ENCODE assay signal across 17 cellular contexts in the genomic region with DNA sequence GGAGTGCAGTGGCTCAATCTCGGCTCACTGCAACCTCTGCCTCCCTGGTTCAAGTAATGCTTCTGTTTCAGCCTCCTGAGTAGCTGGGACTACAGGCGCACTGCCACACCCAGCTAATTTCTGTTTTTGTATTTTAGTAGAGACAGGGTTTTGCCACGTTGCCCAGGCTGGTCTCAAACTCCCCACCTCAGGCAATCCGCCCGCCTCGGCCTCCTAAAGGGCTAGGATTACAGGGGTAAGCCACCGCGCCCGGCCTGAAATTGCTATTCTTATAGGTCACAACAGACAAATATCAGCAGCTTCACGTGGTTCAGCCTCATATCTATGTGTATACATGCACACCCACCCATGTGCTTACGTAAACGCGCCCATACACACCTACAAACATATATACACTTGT. TPM values are rescaled to one million over a fixed set of nuclear protein-coding genes. Genes with fewer than 3 reads are reported as not detected.
DNase-seq lines count a peak whose midpoint lies in the region; ATAC-seq and TF ChIP-seq lines count a peak whose summit lies in the region.
"Had no signal": no experiment of that assay in that cellular context is flagged by ENCODE, and none has a peak within 500 bp of the region (broad histone marks: within the 10 kb centered on the region; RNA-seq: fewer than 3 reads in every experiment).

No MANE protein-coding gene starts in this region.

- peaks cover 55% of the 10 kb centered on the region for H3K36me3 Mint-ChIP-seq in activated CD4-positive, alpha-beta memory T cell treated with anti-CD3 and anti-CD28 coated beads for 36 hours
- H3K36me3 Mint-ChIP-seq in activated CD4-positive, alpha-beta memory T cell treated with anti-CD3 and anti-CD28 coated beads, Interleukin-2, amount 10 ng/mL, durations not matched to agents 7 days and 5 days (ENCODE audit: low read depth) = peaks cover 47% of the 10 kb centered on the region
- peaks cover 20% of the 10 kb centered on the region for H3K36me3 Mint-ChIP-seq in natural killer cell treated with Interleukin-12 subunit alpha and Interleukin-12 subunit beta and Interleukin-15 and Interleukin-18, amount 100 ng/mL, for 72 hours
- H3K36me3 Mint-ChIP-seq in natural killer cell = no peaks in the 10 kb centered on the region
- H3K36me3 Mint-ChIP-seq in activated T-helper 17 cell treated with anti-CD3 and anti-CD28 coated beads, Interleukin-2, amount 50 U/mL, for 72 hours (ENCODE audit: low read depth) = peaks cover 92% of the 10 kb centered on the region
- H3K36me3 Mint-ChIP-seq: IgD-negative memory B cell had no signal

- H3K4me3 Mint-ChIP-seq in activated CD4-positive, alpha-beta memory T cell treated with anti-CD3 and anti-CD28 coated beads for 36 hours = no peak overlapping the region
- no peak overlapping the region for H3K4me3 Mint-ChIP-seq in activated CD4-positive, alpha-beta memory T cell treated with anti-CD3 and anti-CD28 coated beads, Interleukin-2, amount 10 ng/mL, durations not matched to agents 7 days and 5 days
- H3K4me3 Mint-ChIP-seq in natural killer cell treated with Interleukin-12 subunit alpha and Interleukin-12 subunit beta and Interleukin-15 and Interleukin-18, amount 100 ng/mL, for 72 hours = peak overlapping the region; percentile 51
- no peak overlapping the region for H3K4me3 Mint-ChIP-seq in natural killer cell
- H3K4me3 Mint-ChIP-seq in activated T-helper 17 cell treated with anti-CD3 and anti-CD28 coated beads, Interleukin-2, amount 50 U/mL, for 72 hours = peak overlapping the region; percentile 23
- H3K4me3 Mint-ChIP-seq: CD8-positive, alpha-beta T cell had no signal

- no peak for ATAC-seq in natural killer cell treated with Interleukin-12 subunit alpha and Interleukin-12 subunit beta and Interleukin-15 and Interleukin-18, amount 100 ng/mL, for 72 hours
- ATAC-seq in natural killer cell = no peak
- no peak for ATAC-seq in activated T-helper 17 cell treated with anti-CD3 and anti-CD28 coated beads, Interleukin-2, amount 50 U/mL, for 72 hours (replicated peaks)
- ATAC-seq in GM18907 (IDR thresholded peaks at IDR 0.05; ENCODE audit: unreplicated experiment) = no peak
- ATAC-seq in GM21786 (IDR thresholded peaks at IDR 0.05; ENCODE audit: unreplicated experiment) = no peak
- ATAC-seq: CD8-positive, alpha-beta T cell had no signal

- H3K27me3 Mint-ChIP-seq in activated CD4-positive, alpha-beta memory T cell treated with anti-CD3 and anti-CD28 coated beads for 36 hours = no peaks in the 10 kb centered on the region
- no peaks in the 10 kb centered on the region for H3K27me3 Mint-ChIP-seq in activated CD4-positive, alpha-beta memory T cell treated with anti-CD3 and anti-CD28 coated beads, Interleukin-2, amount 10 ng/mL, durations not matched to agents 7 days and 5 days
- no peaks in the 10 kb centered on the region for H3K27me3 Mint-ChIP-seq in natural killer cell treated with Interleukin-12 subunit alpha and Interleukin-12 subunit beta and Interleukin-15 and Interleukin-18, amount 100 ng/mL, for 72 hours
- H3K27me3 Mint-ChIP-seq in natural killer cell (ENCODE audit: low read depth in 2 of 2) = no peaks in the 10 kb centered on the region
- H3K27me3 Mint-ChIP-seq in activated T-helper 17 cell treated with anti-CD3 and anti-CD28 coated beads, Interleukin-2, amount 50 U/mL, for 72 hours = no peaks in the 10 kb centered on the region
- H3K27me3 Mint-ChIP-seq: IgD-negative memory B cell had no signal

- peak overlapping the region; percentile 57 for H3K27ac Mint-ChIP-seq in activated CD4-positive, alpha-beta memory T cell treated with anti-CD3 and anti-CD28 coated beads for 36 hours
- H3K27ac Mint-ChIP-seq in activated CD4-positive, alpha-beta memory T cell treated with anti-CD3 and anti-CD28 coated beads, Interleukin-2, amount 10 ng/mL, durations not matched to agents 7 days and 5 days = no peak overlapping the region
- H3K27ac Mint-ChIP-seq in natural killer cell treated with Interleukin-12 subunit alpha and Interleukin-12 subunit beta and Interleukin-15 and Interleukin-18, amount 100 ng/mL, for 72 hours = peak overlapping the region; percentile 87 to 100
- no peak overlapping the region for H3K27ac Mint-ChIP-seq in natural killer cell
- no peak overlapping the region for H3K27ac Mint-ChIP-seq in activated T-helper 17 cell treated with anti-CD3 and anti-CD28 coated beads, Interleukin-2, amount 50 U/mL, for 72 hours
- H3K27ac Mint-ChIP-seq: CD8-positive, alpha-beta T cell had no signal

- DNase-seq in activated CD4-positive, alpha-beta memory T cell treated with anti-CD3 and anti-CD28 coated beads for 36 hours = no peak
- no peak for DNase-seq in activated CD4-positive, alpha-beta memory T cell treated with anti-CD3 and anti-CD28 coated beads, Interleukin-2, amount 10 ng/mL, durations not matched to agents 7 days and 5 days
- no peak for DNase-seq in natural killer cell treated with Interleukin-12 subunit alpha and Interleukin-12 subunit beta and Interleukin-15 and Interleukin-18, amount 100 ng/mL, for 72 hours (ENCODE audit: low spot score)
- no peak for DNase-seq in natural killer cell
- DNase-seq: CD8-positive, alpha-beta T cell; DMS79 treated with DMSO at 0.1 percent for 48 hours; GM23248; NCI-H1417 treated with DMSO at 0.1 percent for 48 hours; NCI-H2029; NCI-H2171 treated with DMSO at 0.1 percent for 48 hours; NCI-H510A; NCI-H82 had no signal

- CTCF ChIA-PET in activated CD4-positive, alpha-beta memory T cell treated with anti-CD3 and anti-CD28 coated beads for 36 hours (lab: Charles Lee) = interaction anchor here (1.1 to 5.9 kb wide), 3 partner anchors 10 to 31 kb away, joined by 3 to 65 read pairs (median 4); no protein-coding TSS in a partner anchor
- CTCF ChIA-PET in activated CD4-positive, alpha-beta memory T cell treated with anti-CD3 and anti-CD28 coated beads, Interleukin-2, amount 10 ng/mL, durations not matched to agents 7 days and 5 days (lab: Charles Lee) = no interaction called here

- POLR2A ChIA-PET in activated CD4-positive, alpha-beta memory T cell treated with anti-CD3 and anti-CD28 coated beads for 36 hours (lab: Charles Lee) = interaction anchor here (1.1 to 2.6 kb wide), 2 partner anchors 21 to 24 kb away, joined by 3 to 7 read pairs; a partner anchor contains a TSS
- POLR2A ChIA-PET in activated CD4-positive, alpha-beta memory T cell treated with anti-CD3 and anti-CD28 coated beads, Interleukin-2, amount 10 ng/mL, durations not matched to agents 7 days and 5 days (lab: Charles Lee) = interaction anchor here (1.2 to 1.3 kb wide), 2 partner anchors 11 to 16 kb away, joined by 3 read pairs; no protein-coding TSS in a partner anchor

- peaks cover 86% of the 10 kb centered on the region for H3K4me1 Mint-ChIP-seq in activated CD4-positive, alpha-beta memory T cell treated with anti-CD3 and anti-CD28 coated beads for 36 hours (ENCODE audit: low read depth)
- peaks cover 72% of the 10 kb centered on the region for H3K4me1 Mint-ChIP-seq in activated CD4-positive, alpha-beta memory T cell treated with anti-CD3 and anti-CD28 coated beads, Interleukin-2, amount 10 ng/mL, durations not matched to agents 7 days and 5 days
- H3K4me1 Mint-ChIP-seq in natural killer cell treated with Interleukin-12 subunit alpha and Interleukin-12 subunit beta and Interleukin-15 and Interleukin-18, amount 100 ng/mL, for 72 hours (ENCODE audit: low read depth in 2 of 2) = peaks cover 73 to 82% of the 10 kb centered on the region in 2 donors
- H3K4me1 Mint-ChIP-seq in natural killer cell = peaks cover 17 to 23% of the 10 kb centered on the region in 2 donors
- H3K4me1 Mint-ChIP-seq in activated T-helper 17 cell treated with anti-CD3 and anti-CD28 coated beads, Interleukin-2, amount 50 U/mL, for 72 hours = peaks cover 50% of the 10 kb centered on the region

- intact Hi-C loops in activated CD4-positive, alpha-beta memory T cell treated with anti-CD3 and anti-CD28 coated beads for 36 hours (cut with micrococcal nuclease) = no loop called here
- intact Hi-C loops in natural killer cell (cut with micrococcal nuclease) = no loop called here

- no peaks in the 10 kb centered on the region for H3K9me3 Mint-ChIP-seq in activated CD4-positive, alpha-beta memory T cell treated with anti-CD3 and anti-CD28 coated beads for 36 hours
- H3K9me3 Mint-ChIP-seq in activated CD4-positive, alpha-beta memory T cell treated with anti-CD3 and anti-CD28 coated beads, Interleukin-2, amount 10 ng/mL, durations not matched to agents 7 days and 5 days = no peaks in the 10 kb centered on the region
- no peaks in the 10 kb centered on the region for H3K9me3 Mint-ChIP-seq in natural killer cell treated with Interleukin-12 subunit alpha and Interleukin-12 subunit beta and Interleukin-15 and Interleukin-18, amount 100 ng/mL, for 72 hours
- H3K9me3 Mint-ChIP-seq in natural killer cell = no peaks in the 10 kb centered on the region
- H3K9me3 Mint-ChIP-seq in activated T-helper 17 cell treated with anti-CD3 and anti-CD28 coated beads, Interleukin-2, amount 50 U/mL, for 72 hours = no peaks in the 10 kb centered on the region
- H3K9me3 Mint-ChIP-seq: CD8-positive, alpha-beta T cell; IgD-negative memory B cell had no signal

- no peak for TF ChIP-seq CTCF in natural killer cell (IDR thresholded peaks at IDR 0.05)

RNA-seq across cellular contexts. Expression of a gene that starts 23.6 kb away (rescaled TPM):
- total RNA-seq in activated CD4-positive, alpha-beta memory T cell treated with anti-CD3 and anti-CD28 coated beads for 36 hours = 100 to 1,000 TPM; 171 to 182 TPM
- 10 to 100 TPM; 63.0 to 66.1 TPM for total RNA-seq in activated CD4-positive, alpha-beta memory T cell treated with anti-CD3 and anti-CD28 coated beads, Interleukin-2, amount 10 ng/mL, durations not matched to agents 7 days and 5 days
- 100 to 1,000 TPM; 219 to 220 TPM for total RNA-seq in natural killer cell treated with Interleukin-12 subunit alpha and Interleukin-12 subunit beta and Interleukin-15 and Interleukin-18, amount 100 ng/mL, for 72 hours
- 10 to 100 TPM; 12.6 to 32.5 (median 21.4) TPM for total RNA-seq in natural killer cell
- 100 to 1,000 TPM; 123 to 211 TPM for total RNA-seq in activated T-helper 17 cell treated with anti-CD3 and anti-CD28 coated beads, Interleukin-2, amount 50 U/mL, for 72 hours
- total RNA-seq: GM23248, LHCN-M2 had no signal

RNA-seq across cellular contexts. Expression of a gene that starts 32.5 kb away (rescaled TPM):
- 1 to 10 TPM; 2.8 to 7.6 TPM for total RNA-seq in activated CD4-positive, alpha-beta memory T cell treated with anti-CD3 and anti-CD28 coated beads for 36 hours
- 1 to 10 TPM; 1.3 to 3.0 TPM for total RNA-seq in activated CD4-positive, alpha-beta memory T cell treated with anti-CD3 and anti-CD28 coated beads, Interleukin-2, amount 10 ng/mL, durations not matched to agents 7 days and 5 days
- 10 to 100 TPM in 1 of 2 donors, 1 to 10 TPM in 1; 5.3 to 21.2 TPM for total RNA-seq in natural killer cell treated with Interleukin-12 subunit alpha and Interleukin-12 subunit beta and Interleukin-15 and Interleukin-18, amount 100 ng/mL, for 72 hours
- 1 to 10 TPM; 1.4 to 4.8 (median 2.1) TPM for total RNA-seq in natural killer cell
- 10 to 100 TPM in 1 of 2 donors, 1 to 10 TPM in 1; 8.5 to 18.5 TPM for total RNA-seq in activated T-helper 17 cell treated with anti-CD3 and anti-CD28 coated beads, Interleukin-2, amount 50 U/mL, for 72 hours
- total RNA-seq: GM23248 had no signal

Comparison
In these comparisons a context has a peak if more than half of its experiments do, and no peak if none do; other contexts are left out.
1. H3K27ac Mint-ChIP-seq: peak in activated CD4-positive, alpha-beta memory T cell treated with anti-CD3 and anti-CD28 coated beads for 36 hours (single experiment) and natural killer cell treated with Interleukin-12 subunit alpha and Interleukin-12 subunit beta and Interleukin-15 and Interleukin-18, amount 100 ng/mL, for 72 hours (2 of 2); none in activated CD4-positive, alpha-beta memory T cell treated with anti-CD3 and anti-CD28 coated beads, Interleukin-2, amount 10 ng/mL, durations not matched to agents 7 days and 5 days (single experiment), natural killer cell (0 of 2) and activated T-helper 17 cell treated with anti-CD3 and anti-CD28 coated beads, Interleukin-2, amount 50 U/mL, for 72 hours (single experiment).
2. H3K4me3 Mint-ChIP-seq: peak in natural killer cell treated with Interleukin-12 subunit alpha and Interleukin-12 subunit beta and Interleukin-15 and Interleukin-18, amount 100 ng/mL, for 72 hours (single experiment) and activated T-helper 17 cell treated with anti-CD3 and anti-CD28 coated beads, Interleukin-2, amount 50 U/mL, for 72 hours (single experiment); none in activated CD4-positive, alpha-beta memory T cell treated with anti-CD3 and anti-CD28 coated beads for 36 hours (single experiment), activated CD4-positive, alpha-beta memory T cell treated with anti-CD3 and anti-CD28 coated beads, Interleukin-2, amount 10 ng/mL, durations not matched to agents 7 days and 5 days (single experiment) and natural killer cell (single experiment).